10 cellular contexts compared by ENCODE assay signal in the genomic region with DNA sequence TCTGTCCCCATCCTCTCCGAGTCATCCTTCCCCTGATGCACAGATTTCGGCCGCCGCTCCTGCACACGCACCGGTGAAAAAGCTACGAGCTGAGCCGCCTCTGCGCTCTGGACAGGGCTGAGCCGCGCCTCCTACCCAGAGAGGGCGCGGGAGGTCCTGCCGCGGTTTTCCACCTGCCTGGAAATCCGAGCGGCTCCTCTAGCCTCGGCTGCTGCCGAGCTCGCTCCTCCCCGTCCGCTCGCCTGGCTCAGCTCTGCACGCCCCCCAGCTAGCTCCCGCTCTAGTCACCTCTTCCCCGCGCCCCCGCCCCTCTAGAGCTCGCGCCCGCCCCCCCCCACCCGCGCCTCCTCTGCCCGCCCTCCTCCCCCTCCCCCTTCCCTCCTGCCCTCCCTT. TPM values are rescaled to one million over a fixed set of nuclear protein-coding genes. Genes with fewer than 3 reads are reported as not detected.
DNase-seq lines count a peak whose midpoint lies in the region; ATAC-seq and TF ChIP-seq lines count a peak whose summit lies in the region.
"Had no signal": no experiment of that assay in that cellular context is flagged by ENCODE, and none has a peak within 500 bp of the region (broad histone marks: within the 10 kb centered on the region; RNA-seq: fewer than 3 reads in every experiment).

No MANE protein-coding gene starts in this region.

- no peak overlapping the region for H3K9ac ChIP-seq in SK-N-MC (ENCODE audit: insufficient read length)

- H3K4me1 Mint-ChIP-seq in activated CD4-positive, alpha-beta T cell treated with anti-CD3 and anti-CD28 coated beads for 36 hours, result peaks cover 7% of the 10 kb centered on the region
- peaks cover 2% of the 10 kb centered on the region for H3K4me1 Mint-ChIP-seq in activated naive CD8-positive, alpha-beta T cell treated with anti-CD3 and anti-CD28 coated beads for 36 hours

- peak overlapping the region; percentile 89 for H3K4me3 ChIP-seq in SK-N-MC
- peak overlapping the region; percentile 20 to 24 for H3K4me3 ChIP-seq in testis
- H3K4me3 ChIP-seq in uterus, result no peak overlapping the region

- H3K27me3 ChIP-seq in testis (no peaks in the 10 kb centered on the region), uterus (peaks cover 0 to 11% of the 10 kb centered on the region in 2 donors)

- H3K4me1 ChIP-seq in testis (peaks cover 15% of the 10 kb centered on the region), uterus (peaks cover 0 to 10% of the 10 kb centered on the region in 2 donors)

- WGBS in testis, 2 donors, result 0 to 2% methylated on average over 7 to 28 of the region's 34 CpGs

- H3K4me3 Mint-ChIP-seq in activated CD4-positive, alpha-beta T cell treated with anti-CD3 and anti-CD28 coated beads for 36 hours, result no peak overlapping the region
- no peak overlapping the region for H3K4me3 Mint-ChIP-seq in activated naive CD8-positive, alpha-beta T cell treated with anti-CD3 and anti-CD28 coated beads for 36 hours

- H3K27ac ChIP-seq in SK-N-MC, result no peak overlapping the region
- no peak overlapping the region for H3K27ac ChIP-seq in testis
- no peak overlapping the region for H3K27ac ChIP-seq in uterus

- no peaks in the 10 kb centered on the region for H3K9me3 ChIP-seq in SK-N-MC (ENCODE audit: low read depth, low read length)
- no peaks in the 10 kb centered on the region for H3K9me3 ChIP-seq in testis
- no peaks in the 10 kb centered on the region for H3K9me3 ChIP-seq in uterus

- intact Hi-C loops in activated CD4-positive, alpha-beta T cell treated with anti-CD3 and anti-CD28 coated beads for 36 hours (cut with DNase I, micrococcal nuclease), result no loop called here
- intact Hi-C loops in testis (cut with DNase I; ENCODE audit: low total_unique reads) (no loop called here), uterus (cut with DNase I; ENCODE audit: low total_unique reads) (no loop called here)

- TF ChIP-seq POLR2A in testis (IDR thresholded peaks at IDR 0.05) (no peak), uterus (IDR thresholded peaks at IDR 0.05) (no peak)

- POLR2A ChIA-PET in activated CD4-positive, alpha-beta T cell treated with anti-CD3 and anti-CD28 coated beads for 36 hours (lab: Charles Lee), result no interaction called here

- no peaks in the 10 kb centered on the region for H3K9me3 Mint-ChIP-seq in activated CD4-positive, alpha-beta T cell treated with anti-CD3 and anti-CD28 coated beads for 36 hours (ENCODE audit: low read depth)
- no peaks in the 10 kb centered on the region for H3K9me3 Mint-ChIP-seq in activated naive CD8-positive, alpha-beta T cell treated with anti-CD3 and anti-CD28 coated beads for 36 hours

- H3K27me3 Mint-ChIP-seq in activated CD4-positive, alpha-beta T cell treated with anti-CD3 and anti-CD28 coated beads for 36 hours, result peaks cover 64% of the 10 kb centered on the region
- peaks cover 84% of the 10 kb centered on the region for H3K27me3 Mint-ChIP-seq in activated naive CD8-positive, alpha-beta T cell treated with anti-CD3 and anti-CD28 coated beads for 36 hours

- no peak overlapping the region for H3K27ac Mint-ChIP-seq in activated CD4-positive, alpha-beta T cell treated with anti-CD3 and anti-CD28 coated beads for 36 hours
- H3K27ac Mint-ChIP-seq in activated naive CD8-positive, alpha-beta T cell treated with anti-CD3 and anti-CD28 coated beads for 36 hours, result no peak overlapping the region

- CTCF ChIA-PET in activated CD4-positive, alpha-beta T cell treated with anti-CD3 and anti-CD28 coated beads for 36 hours (lab: Charles Lee), result no interaction called here

- TF ChIP-seq CTCF in testis (IDR thresholded peaks at IDR 0.05), result no peak
- TF ChIP-seq CTCF in uterus (IDR thresholded peaks at IDR 0.05), result no peak

- ATAC-seq in activated CD4-positive, alpha-beta T cell treated with anti-CD3 and anti-CD28 coated beads for 36 hours, result no peak

- H3K36me3 ChIP-seq in SK-N-MC (ENCODE audit: insufficient read depth, low read length) (no peaks in the 10 kb centered on the region), testis (ENCODE audit: low read depth, missing control alignments) (no peaks in the 10 kb centered on the region), uterus (no peaks in the 10 kb centered on the region)

- H3K36me3 Mint-ChIP-seq in activated CD4-positive, alpha-beta T cell treated with anti-CD3 and anti-CD28 coated beads for 36 hours (ENCODE audit: low read depth), result no peaks in the 10 kb centered on the region
- H3K36me3 Mint-ChIP-seq in activated naive CD8-positive, alpha-beta T cell treated with anti-CD3 and anti-CD28 coated beads for 36 hours, result no peaks in the 10 kb centered on the region

- peak; percentile 11 for DNase-seq in activated CD4-positive, alpha-beta T cell treated with anti-CD3 and anti-CD28 coated beads for 36 hours
- DNase-seq in activated CD4-positive, alpha-beta T cell treated with anti-CD3 and anti-CD28 coated beads, Interleukin-2, amount 50 U/mL, for 48 hours, result no peak
- DNase-seq in SK-N-MC (ENCODE audit: low read depth, low spot score) (no peak), iPS-NIHi11 (ENCODE audit: low spot score) (peak; percentile 71), testis (no peak), RKO (ENCODE audit: low spot score) (no peak), uterus (no peak)
- DNase-seq in activated naive CD8-positive, alpha-beta T cell treated with anti-CD3 and anti-CD28 coated beads for 36 hours, result no peak
- DNase-seq: activated CD4-positive, alpha-beta T cell treated with anti-CD3 and anti-CD28 coated beads for 1 hour; stimulated activated CD8-positive, alpha-beta memory T cell treated with anti-CD3 and anti-CD28 coated beads, Interleukin-4, amount 100 ng/mL, for 48 hours had no signal

RNA-seq across cellular contexts. Expression of a gene that starts 0.2 kb away (rescaled TPM):
- under 1 TPM in 1 of 2 experiments, not detected in 1; 0.02 TPM for total RNA-seq in activated CD4-positive, alpha-beta T cell treated with anti-CD3 and anti-CD28 coated beads for 36 hours
- total RNA-seq in testis (1 to 10 TPM in 1 of 2 donors, under 1 TPM in 1; 0.68 to 1.0 TPM), uterus (under 1 TPM in 1 of 4 donors, not detected in 3; 0.27 TPM)
- 0.46 TPM for polyA plus RNA-seq in testis (ENCODE audit: insufficient read depth, low read depth, low replicate concordance)
- not detected for total RNA-seq in activated naive CD8-positive, alpha-beta T cell treated with anti-CD3 and anti-CD28 coated beads for 36 hours

Comparison
In these comparisons a context has a peak if more than half of its experiments do, and no peak if none do; other contexts are left out.
1. DNase-seq: peak in activated CD4-positive, alpha-beta T cell treated with anti-CD3 and anti-CD28 coated beads for 36 hours (single experiment) and iPS-NIHi11 (single experiment); none in activated CD4-positive, alpha-beta T cell treated with anti-CD3 and anti-CD28 coated beads, Interleukin-2, amount 50 U/mL, for 48 hours (0 of 2), SK-N-MC (single experiment), testis (single experiment), RKO (single experiment), uterus (0 of 2) and activated naive CD8-positive, alpha-beta T cell treated with anti-CD3 and anti-CD28 coated beads for 36 hours (single experiment).
2. H3K4me3 ChIP-seq: peak in SK-N-MC (single experiment) and testis (2 of 2); none in uterus (0 of 2).